10 cellular contexts compared by ENCODE assay signal in the genomic region with DNA sequence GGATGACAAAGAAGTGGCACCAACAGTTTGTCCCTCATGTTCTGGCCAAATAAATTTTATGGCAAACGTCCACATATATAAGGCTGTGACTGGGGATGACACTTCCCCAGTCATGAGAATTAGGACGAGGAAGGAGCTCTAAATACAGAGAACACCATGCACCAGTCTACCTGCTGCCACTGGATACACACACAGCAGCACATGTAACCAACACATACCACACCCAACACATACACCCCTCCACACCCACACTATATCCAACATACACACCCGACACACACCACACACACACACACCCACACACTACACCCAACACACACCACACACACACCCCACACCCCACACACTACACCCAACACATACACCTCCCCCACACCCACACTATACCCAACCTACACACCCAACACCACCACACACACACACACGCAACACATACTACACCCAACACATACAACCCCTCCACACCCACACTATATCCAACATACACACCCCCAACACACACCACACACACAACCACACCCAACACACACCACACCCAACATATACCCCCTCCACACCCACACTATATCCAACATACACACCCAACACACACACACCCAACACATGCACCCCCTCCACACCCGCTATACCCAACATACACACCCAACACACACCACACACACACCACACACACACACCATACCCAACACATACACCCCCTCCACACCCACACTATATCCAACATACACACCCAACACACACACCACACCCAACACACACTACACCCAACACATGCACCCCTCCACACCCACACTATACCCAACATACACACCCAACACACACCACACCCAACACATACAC.
DNase-seq lines count a peak whose midpoint lies in the region; ATAC-seq and TF ChIP-seq lines count a peak whose summit lies in the region.
"Had no signal": no experiment of that assay in that cellular context is flagged by ENCODE, and none has a peak within 500 bp of the region (broad histone marks: within the 10 kb centered on the region; RNA-seq: fewer than 3 reads in every experiment).

No MANE protein-coding gene starts in this region.

- no peaks in the 10 kb centered on the region; the same call in 1 of the 2 replicates for H3K36me3 ChIP-seq in H7 (replicated peaks; ENCODE audit: control insufficient read depth, insufficient read depth, low read length)

- POLR2A ChIA-PET in activated CD4-positive, alpha-beta memory T cell treated with anti-CD3 and anti-CD28 coated beads for 36 hours (lab: Charles Lee), result no interaction called here

- no peak overlapping the region for H3K4me3 Mint-ChIP-seq in progenitor cell of endocrine pancreas (ENCODE audit: low read depth)
- H3K4me3 Mint-ChIP-seq in activated CD4-positive, alpha-beta memory T cell treated with anti-CD3 and anti-CD28 coated beads for 36 hours, result no peak overlapping the region

- CTCF ChIA-PET in activated CD4-positive, alpha-beta memory T cell treated with anti-CD3 and anti-CD28 coated beads for 36 hours (lab: Charles Lee), result no interaction called here

- intact Hi-C loops in activated CD4-positive, alpha-beta memory T cell treated with anti-CD3 and anti-CD28 coated beads for 36 hours (cut with micrococcal nuclease), result no loop called here

- ATAC-seq in GM19324 (IDR thresholded peaks at IDR 0.05; ENCODE audit: low FRiP score, unreplicated experiment) (peak; percentile 24), HG02885 (IDR thresholded peaks at IDR 0.05; ENCODE audit: poor library complexity, unreplicated experiment) (peak; percentile 30)

- peak overlapping the region; percentile 48 for H3K27ac ChIP-seq in cingulate gyrus (ENCODE audit: low read depth, low read length)

- in situ Hi-C loops in KBM-7 (cut with MboI; ENCODE audit: low pct_unique_long_range_greater_than_20kb, low sequenced_read_pairs), result no loop called here

- DNase-seq in progenitor cell of endocrine pancreas (ENCODE audit: low spot score, unreplicated experiment), result no peak
- DNase-seq in H7, result no peak
- DNase-seq in activated CD4-positive, alpha-beta memory T cell treated with anti-CD3 and anti-CD28 coated beads for 36 hours, result no peak
- DNase-seq in KBM-7, result no peak
- no peak for DNase-seq in activated CD4-positive, alpha-beta T cell treated with anti-CD3 and anti-CD28 coated beads for 48 hours
- DNase-seq: activated naive CD4-positive, alpha-beta T cell treated with anti-CD3 and anti-CD28 coated beads, Interleukin-2, amount 50 U/mL, for 16 hours; erythroblast had no signal

- peaks cover 13% of the 10 kb centered on the region for H3K36me3 Mint-ChIP-seq in progenitor cell of endocrine pancreas (ENCODE audit: insufficient read depth)
- H3K36me3 Mint-ChIP-seq in activated CD4-positive, alpha-beta memory T cell treated with anti-CD3 and anti-CD28 coated beads for 36 hours, result no peaks in the 10 kb centered on the region

- TF ChIP-seq CTCF in progenitor cell of endocrine pancreas (IDR thresholded peaks at IDR 0.05; ENCODE audit: unreplicated experiment), result no peak

- H3K4me3 ChIP-seq in H7 (ENCODE audit: insufficient read depth, low read depth, low read length), result no peak overlapping the region

- H3K9me3 Mint-ChIP-seq in progenitor cell of endocrine pancreas (ENCODE audit: low read depth), result no peaks in the 10 kb centered on the region
- H3K9me3 Mint-ChIP-seq in activated CD4-positive, alpha-beta memory T cell treated with anti-CD3 and anti-CD28 coated beads for 36 hours, result no peaks in the 10 kb centered on the region

- peaks cover 11% of the 10 kb centered on the region for H3K4me1 Mint-ChIP-seq in progenitor cell of endocrine pancreas (ENCODE audit: low read depth)
- H3K4me1 Mint-ChIP-seq in activated CD4-positive, alpha-beta memory T cell treated with anti-CD3 and anti-CD28 coated beads for 36 hours (ENCODE audit: low read depth), result peaks cover 8% of the 10 kb centered on the region

- H3K27me3 ChIP-seq in H7 (ENCODE audit: control insufficient read depth, insufficient read depth, low read length), result no peaks in the 10 kb centered on the region

- H3K27me3 Mint-ChIP-seq in progenitor cell of endocrine pancreas, result no peaks in the 10 kb centered on the region
- no peaks in the 10 kb centered on the region for H3K27me3 Mint-ChIP-seq in activated CD4-positive, alpha-beta memory T cell treated with anti-CD3 and anti-CD28 coated beads for 36 hours

- peak overlapping the region; percentile 49 for H3K27ac Mint-ChIP-seq in progenitor cell of endocrine pancreas
- no peak overlapping the region for H3K27ac Mint-ChIP-seq in activated CD4-positive, alpha-beta memory T cell treated with anti-CD3 and anti-CD28 coated beads for 36 hours
